Comparison of ENCODE assay signal across 17 cellular contexts in genomic region chr14:90966493-90966892, GRCh38.
DNase-seq lines count a peak whose midpoint lies in the region; ATAC-seq and TF ChIP-seq lines count a peak whose summit lies in the region.
"Had no signal": no experiment of that assay in that cellular context is flagged by ENCODE, and none has a peak within 500 bp of the region (broad histone marks: within the 10 kb centered on the region; RNA-seq: fewer than 3 reads in every experiment).

No MANE protein-coding gene starts in this region.

- no peaks in the 10 kb centered on the region for H3K4me1 ChIP-seq in right lobe of liver

- H3K4me1 Mint-ChIP-seq in activated T-cell treated with anti-CD3 and anti-CD28 coated beads, Interleukin-2, amount 50 U/mL, for 72 hours (ENCODE audit: low read depth), result peaks cover 46% of the 10 kb centered on the region
- H3K4me1 Mint-ChIP-seq in activated T-cell treated with anti-CD3 and anti-CD28 coated beads, Interleukin-2, amount 50 U/mL, for 24 hours (ENCODE audit: low read depth), result peaks cover 47% of the 10 kb centered on the region

- H3K36me3 Mint-ChIP-seq in activated T-cell treated with anti-CD3 and anti-CD28 coated beads, Interleukin-2, amount 50 U/mL, for 72 hours (ENCODE audit: insufficient read depth in 2 of 2), result peaks cover 13 to 27% of the 10 kb centered on the region in 2 donors
- peaks cover 47% of the 10 kb centered on the region for H3K36me3 Mint-ChIP-seq in activated T-cell treated with anti-CD3 and anti-CD28 coated beads, Interleukin-2, amount 50 U/mL, for 24 hours (ENCODE audit: low read depth)

- TF ChIP-seq CTCF in right lobe of liver (IDR thresholded peaks at IDR 0.05), result no peak

- H3K4me3 Mint-ChIP-seq in activated T-cell treated with anti-CD3 and anti-CD28 coated beads, Interleukin-2, amount 50 U/mL, for 72 hours, result no peak overlapping the region
- H3K4me3 Mint-ChIP-seq in activated T-cell treated with anti-CD3 and anti-CD28 coated beads, Interleukin-2, amount 50 U/mL, for 24 hours, result no peak overlapping the region
- H3K4me3 Mint-ChIP-seq: B cell; CD4-positive, alpha-beta T cell; CD8-positive, alpha-beta T cell had no signal

- ATAC-seq in activated T-cell treated with anti-CD3 and anti-CD28 coated beads, Interleukin-2, amount 50 U/mL, for 72 hours (replicated peaks in 1 of 2), result no peak
- peak in 3 of 4 donors; percentile 37 to 68 (median 55) for ATAC-seq in right lobe of liver
- no peak for ATAC-seq in GM18519 (IDR thresholded peaks at IDR 0.05; ENCODE audit: low FRiP score, unreplicated experiment)
- ATAC-seq: A549; CD8-positive, alpha-beta T cell had no signal

- H3K27ac Mint-ChIP-seq in activated T-cell treated with anti-CD3 and anti-CD28 coated beads, Interleukin-2, amount 50 U/mL, for 72 hours, result peak overlapping the region; percentile 48
- no peak overlapping the region for H3K27ac Mint-ChIP-seq in activated T-cell treated with anti-CD3 and anti-CD28 coated beads, Interleukin-2, amount 50 U/mL, for 24 hours
- H3K27ac Mint-ChIP-seq: B cell; CD4-positive, alpha-beta T cell; CD8-positive, alpha-beta T cell had no signal

- no peaks in the 10 kb centered on the region for H3K27me3 ChIP-seq in right lobe of liver
- H3K27me3 ChIP-seq: BLaER1 treated with 17β-estradiol and CSF1 and Interleukin-3, amounts not matched to agents 10 nM and 100 nM had no signal

- H3K27ac ChIP-seq in right lobe of liver, result no peak overlapping the region
- H3K27ac ChIP-seq: 22Rv1; A549; BLaER1 treated with 17β-estradiol and CSF1 and Interleukin-3, amounts not matched to agents 10 nM and 100 nM; C4-2B had no signal

- TF ChIP-seq POLR2A in right lobe of liver (IDR thresholded peaks at IDR 0.05), result no peak

- no peak overlapping the region for H3K4me3 ChIP-seq in right lobe of liver
- H3K4me3 ChIP-seq: A549; BLaER1 treated with 17β-estradiol and CSF1 and Interleukin-3, amounts not matched to agents 10 nM and 100 nM had no signal

- H3K27me3 Mint-ChIP-seq in activated T-cell treated with anti-CD3 and anti-CD28 coated beads, Interleukin-2, amount 50 U/mL, for 72 hours (ENCODE audit: low read depth), result no peaks in the 10 kb centered on the region
- no peaks in the 10 kb centered on the region for H3K27me3 Mint-ChIP-seq in activated T-cell treated with anti-CD3 and anti-CD28 coated beads, Interleukin-2, amount 50 U/mL, for 24 hours
- H3K27me3 Mint-ChIP-seq: B cell; CD4-positive, alpha-beta T cell had no signal

- no peak for DNase-seq in activated T-cell treated with anti-CD3 and anti-CD28 coated beads, Interleukin-2, amount 50 U/mL, for 72 hours
- DNase-seq in activated T-cell treated with anti-CD3 and anti-CD28 coated beads, Interleukin-2, amount 50 U/mL, for 24 hours, result no peak
- DNase-seq in NCI-H526 treated with DMSO at 0.1 percent for 48 hours (lab: John Stamatoyannopoulos, UW) (peak; percentile 7), right lobe of liver (no peak)
- DNase-seq: AML-193; Caco-2; Calu3; CD4-positive, alpha-beta T cell; CD8-positive, alpha-beta T cell; DMS79 treated with DMSO at 0.1 percent for 48 hours; GF-D8 had no signal

- no peaks in the 10 kb centered on the region for H3K9me3 ChIP-seq in right lobe of liver
- H3K9me3 ChIP-seq: Caco-2 had no signal

- WGBS in right lobe of liver (ENCODE audit: insufficient coverage, low coverage, low lambda C conversion rate, missing lambda C conversion rate), result 47% methylated on average over 3 of the region's 3 CpGs

- peaks cover 0 to 7% of the 10 kb centered on the region in 2 donors for H3K9me3 Mint-ChIP-seq in activated T-cell treated with anti-CD3 and anti-CD28 coated beads, Interleukin-2, amount 50 U/mL, for 72 hours
- H3K9me3 Mint-ChIP-seq in activated T-cell treated with anti-CD3 and anti-CD28 coated beads, Interleukin-2, amount 50 U/mL, for 24 hours, result peaks cover 2% of the 10 kb centered on the region
- H3K9me3 Mint-ChIP-seq: CD4-positive, alpha-beta T cell; CD8-positive, alpha-beta T cell had no signal

- H3K36me3 ChIP-seq in right lobe of liver, result no peaks in the 10 kb centered on the region

- intact Hi-C loops in right lobe of liver (cut with DNase I), result no loop called here

Comparison
In these comparisons a context has a peak if more than half of its experiments do, and no peak if none do; other contexts are left out.
1. ATAC-seq: peak in right lobe of liver (3 of 4); none in activated T-cell treated with anti-CD3 and anti-CD28 coated beads, Interleukin-2, amount 50 U/mL, for 72 hours (0 of 2) and GM18519 (single experiment).